Comparison of ENCODE assay signal across 22 cellular contexts in the genomic region with DNA sequence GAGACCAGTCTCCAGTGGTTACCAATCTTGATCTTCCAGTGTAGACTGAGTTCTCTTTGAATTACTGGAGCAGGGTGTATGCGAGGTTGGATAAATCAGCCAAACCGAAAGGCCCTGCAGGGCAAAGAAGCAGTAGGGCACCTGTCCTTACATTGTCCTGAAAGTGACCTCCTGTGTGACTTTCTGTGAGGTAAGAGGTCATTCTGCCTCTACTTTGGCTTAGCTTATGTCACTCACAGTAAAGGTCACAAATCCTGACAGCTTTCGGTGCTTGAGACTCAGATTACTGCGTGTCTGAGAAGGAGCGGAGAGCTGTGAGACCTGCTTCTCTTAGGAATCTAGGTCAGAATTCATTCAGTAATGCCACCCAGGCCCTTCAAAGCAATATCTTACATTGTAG.
"Had no signal": no experiment of that assay in that cellular context is flagged by ENCODE, and none has a peak within 500 bp of the region (broad histone marks: within the 10 kb centered on the region; RNA-seq: fewer than 3 reads in every experiment).

No MANE protein-coding gene starts in this region.

- H3K27me3 ChIP-seq: pancreas, transverse colon, uterus had no signal

- H3K36me3 ChIP-seq: pancreas, transverse colon, uterus had no signal

- DNase-seq: activated CD4-positive, alpha-beta memory T cell treated with anti-CD3 and anti-CD28 coated beads, Interleukin-2, amount 10 ng/mL, durations not matched to agents 7 days and 5 days; activated CD4-positive, alpha-beta T cell treated with anti-CD3 and anti-CD28 coated beads, Interleukin-2, amount 10 ng/mL, durations not matched to agents 24 days and 14 days; activated CD4-positive, CD25-positive, alpha-beta regulatory T cell; activated effector memory CD4-positive, alpha-beta T cell treated with Interleukin-2 at 50 U/mL for 16 hours; activated naive CD4-positive, alpha-beta T cell treated with anti-CD3 and anti-CD28 coated beads, Interleukin-2, amount 10 ng/mL, durations not matched to agents 7 days and 5 days; activated T-cell treated with anti-CD3 and anti-CD28 coated beads, Interleukin-2, amount 50 U/mL, for 72 hours; caudate nucleus; effector memory CD8-positive, alpha-beta T cell; foreskin melanocyte; left colon; mammary epithelial cell; pancreas; small intestine; stimulated activated CD4-positive, alpha-beta T cell treated with anti-CD3 and anti-CD28 coated beads, Interleukin-2, amount 100 ng/mL, for 24 hours; stimulated activated naive B cell treated with anti-CD40 and anti-IgM and Interleukin-4, amounts not matched to agents 10 μg/mL and 1 μg/mL and 100 μg/mL, for 72 hours; transverse colon; uterus had no signal

- FAIRE-seq: endothelial cell of umbilical vein, islet of Langerhans, pancreas, small intestine had no signal

- H3K4me1 ChIP-seq: pancreas, transverse colon, uterus had no signal

- H3K4me3 ChIP-seq: pancreas, transverse colon, uterus had no signal

- ATAC-seq: activated T-cell treated with anti-CD3 and anti-CD28 coated beads, Interleukin-2, amount 50 U/mL, for 72 hours; effector memory CD8-positive, alpha-beta T cell; esophagus mucosa; left colon; natural killer cell treated with Interleukin-12 subunit alpha and Interleukin-12 subunit beta and Interleukin-15 and Interleukin-18, amount 100 ng/mL, for 72 hours; pancreas; sciatic nerve; stimulated activated naive B cell treated with anti-CD40 and anti-IgM and Interleukin-4, amounts not matched to agents 10 μg/mL and 1 μg/mL and 100 μg/mL, for 72 hours had no signal

- H3K9me3 ChIP-seq: pancreas, transverse colon, uterus had no signal

- H3K27ac ChIP-seq: pancreas, transverse colon, uterus had no signal
